ENCODE assay signal across 2 cellular contexts in the genomic region with DNA sequence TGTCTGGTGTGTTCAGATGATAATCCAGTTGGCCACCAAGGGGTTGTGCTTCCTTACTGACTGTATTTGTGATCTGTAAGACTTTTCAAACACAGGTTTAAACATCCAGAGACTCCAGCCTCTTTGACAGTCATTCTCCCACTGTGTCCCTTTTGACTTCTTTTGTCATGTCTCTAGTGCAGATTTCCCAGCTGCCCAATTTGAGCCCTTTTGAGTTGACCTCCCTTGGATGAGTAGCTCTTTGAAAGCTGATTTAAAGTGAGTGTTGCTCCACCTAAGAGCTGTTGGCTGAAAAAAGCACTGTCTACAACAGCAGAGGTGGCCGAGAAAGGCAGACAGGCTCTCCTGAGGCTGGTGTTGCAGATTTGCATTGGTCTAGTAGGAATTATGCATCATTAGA.
TF ChIP-seq lines count a peak whose summit lies in the region.

No MANE protein-coding gene starts in this region.

TF ChIP-seq in IMR-90, 13 proteins besides CTCF, POLR2A, EP300 and RAD21 (continued from another document):
- TF ChIP-seq, protein P1, sequence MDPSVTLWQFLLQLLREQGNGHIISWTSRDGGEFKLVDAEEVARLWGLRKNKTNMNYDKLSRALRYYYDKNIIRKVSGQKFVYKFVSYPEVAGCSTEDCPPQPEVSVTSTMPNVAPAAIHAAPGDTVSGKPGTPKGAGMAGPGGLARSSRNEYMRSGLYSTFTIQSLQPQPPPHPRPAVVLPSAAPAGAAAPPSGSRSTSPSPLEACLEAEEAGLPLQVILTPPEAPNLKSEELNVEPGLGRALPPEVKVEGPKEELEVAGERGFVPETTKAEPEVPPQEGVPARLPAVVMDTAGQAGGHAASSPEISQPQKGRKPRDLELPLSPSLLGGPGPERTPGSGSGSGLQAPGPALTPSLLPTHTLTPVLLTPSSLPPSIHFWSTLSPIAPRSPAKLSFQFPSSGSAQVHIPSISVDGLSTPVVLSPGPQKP (IDR thresholded peaks at IDR 0.05; ENCODE audit: borderline replicate concordance, low read depth, low read length): no peak
- TF ChIP-seq RFX5 (IDR thresholded peaks at IDR 0.05; ENCODE audit: low read depth, low read length) (no peak), RCOR1 (IDR thresholded peaks at IDR 0.05; ENCODE audit: insufficient replicate concordance, low read length) (no peak), MXI1 (IDR thresholded peaks at IDR 0.05; ENCODE audit: borderline replicate concordance, low read depth, low read length) (no peak), CEBPB (IDR thresholded peaks at IDR 0.05; ENCODE audit: low read depth, low read length) (no peak), CHD1 (IDR thresholded peaks at IDR 0.05; ENCODE audit: low read depth, low read length) (no peak), NFE2L2 (IDR thresholded peaks at IDR 0.05; ENCODE audit: low read depth, low read length) (no peak), MAZ (IDR thresholded peaks at IDR 0.05; ENCODE audit: borderline replicate concordance, low read depth, low read length) (no peak), MAFK (IDR thresholded peaks at IDR 0.05; ENCODE audit: low read depth, low read length) (no peak)

TF ChIP-seq in WTC11, 78 proteins besides CTCF, POLR2A, EP300 and RAD21 (continued from another document):
- TF ChIP-seq, protein P2, sequence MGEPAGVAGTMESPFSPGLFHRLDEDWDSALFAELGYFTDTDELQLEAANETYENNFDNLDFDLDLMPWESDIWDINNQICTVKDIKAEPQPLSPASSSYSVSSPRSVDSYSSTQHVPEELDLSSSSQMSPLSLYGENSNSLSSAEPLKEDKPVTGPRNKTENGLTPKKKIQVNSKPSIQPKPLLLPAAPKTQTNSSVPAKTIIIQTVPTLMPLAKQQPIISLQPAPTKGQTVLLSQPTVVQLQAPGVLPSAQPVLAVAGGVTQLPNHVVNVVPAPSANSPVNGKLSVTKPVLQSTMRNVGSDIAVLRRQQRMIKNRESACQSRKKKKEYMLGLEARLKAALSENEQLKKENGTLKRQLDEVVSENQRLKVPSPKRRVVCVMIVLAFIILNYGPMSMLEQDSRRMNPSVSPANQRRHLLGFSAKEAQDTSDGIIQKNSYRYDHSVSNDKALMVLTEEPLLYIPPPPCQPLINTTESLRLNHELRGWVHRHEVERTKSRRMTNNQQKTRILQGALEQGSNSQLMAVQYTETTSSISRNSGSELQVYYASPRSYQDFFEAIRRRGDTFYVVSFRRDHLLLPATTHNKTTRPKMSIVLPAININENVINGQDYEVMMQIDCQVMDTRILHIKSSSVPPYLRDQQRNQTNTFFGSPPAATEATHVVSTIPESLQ (CRISPR knock-in tag; IDR thresholded peaks at IDR 0.05): no peak
- TF ChIP-seq, protein P3, sequence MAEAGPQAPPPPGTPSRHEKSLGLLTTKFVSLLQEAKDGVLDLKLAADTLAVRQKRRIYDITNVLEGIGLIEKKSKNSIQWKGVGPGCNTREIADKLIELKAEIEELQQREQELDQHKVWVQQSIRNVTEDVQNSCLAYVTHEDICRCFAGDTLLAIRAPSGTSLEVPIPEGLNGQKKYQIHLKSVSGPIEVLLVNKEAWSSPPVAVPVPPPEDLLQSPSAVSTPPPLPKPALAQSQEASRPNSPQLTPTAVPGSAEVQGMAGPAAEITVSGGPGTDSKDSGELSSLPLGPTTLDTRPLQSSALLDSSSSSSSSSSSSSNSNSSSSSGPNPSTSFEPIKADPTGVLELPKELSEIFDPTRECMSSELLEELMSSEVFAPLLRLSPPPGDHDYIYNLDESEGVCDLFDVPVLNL (CRISPR knock-in tag; IDR thresholded peaks at IDR 0.05; ENCODE audit: borderline replicate concordance, low read depth): no peak
